Comparison of ENCODE assay signal across 8 cellular contexts in genomic region chr5:143262393-143263174, GRCh38.
DNase-seq lines count a peak whose midpoint lies in the region; ATAC-seq and TF ChIP-seq lines count a peak whose summit lies in the region.

No MANE protein-coding gene starts in this region.

- H3K9me3 ChIP-seq in CD4-positive, alpha-beta memory T cell (ENCODE audit: control insufficient read depth in 1 of 2, low read length in 2 of 2), result no peaks in the 10 kb centered on the region

- peaks cover under 1 to 2% of the 10 kb centered on the region in 2 donors for H3K36me3 Mint-ChIP-seq in CD4-positive, alpha-beta memory T cell

- ATAC-seq in GM18520 (IDR thresholded peaks at IDR 0.05; ENCODE audit: unreplicated experiment), result peak; percentile 66
- peak; percentile 69 for ATAC-seq in HG02798 (IDR thresholded peaks at IDR 0.05; ENCODE audit: poor library complexity, unreplicated experiment)

- H3K4me1 ChIP-seq in CD4-positive, alpha-beta memory T cell (ENCODE audit: insufficient read depth, low read length), result no peaks in the 10 kb centered on the region

- no peaks in the 10 kb centered on the region for H3K27me3 Mint-ChIP-seq in CD4-positive, alpha-beta memory T cell

- 74 to 89% methylated on average over 1 of the region's 1 CpG for WGBS in lower leg skin, 2 donors

- H3K4me3 Mint-ChIP-seq in CD4-positive, alpha-beta memory T cell, result no peak overlapping the region

- peaks cover under 1 to 18% (median 12%) of the 10 kb centered on the region in 8 donors for H3K9me3 Mint-ChIP-seq in CD4-positive, alpha-beta memory T cell

- H3K4me3 ChIP-seq in lower leg skin (ENCODE audit: low read depth, poor library complexity, severe bottlenecking), result no peak overlapping the region
- no peak overlapping the region for H3K4me3 ChIP-seq in CD4-positive, alpha-beta memory T cell (ENCODE audit: low read length in 2 of 2)

- CTCF ChIA-PET in RWPE1 (lab: Yijun Ruan, JAX), result no interaction called here
- CTCF ChIA-PET in CD4-positive, alpha-beta memory T cell (lab: Charles Lee; ENCODE audit: partially characterized antibody), result no interaction called here

- peaks cover 0 to 2% (median 0%) of the 10 kb centered on the region in 4 donors for H3K4me1 Mint-ChIP-seq in CD4-positive, alpha-beta memory T cell

- no peak overlapping the region for H3K27ac ChIP-seq in RWPE1
- H3K27ac ChIP-seq in CD4-positive, alpha-beta memory T cell (ENCODE audit: low read depth, low read length), result no peak overlapping the region

- TF ChIP-seq CTCF in RWPE1 (conservative IDR thresholded peaks at IDR 0.05; ENCODE audit: low read depth), result no peak
- TF ChIP-seq CTCF in lower leg skin (IDR thresholded peaks at IDR 0.05), result no peak

- POLR2A ChIA-PET in RWPE1 (lab: Yijun Ruan, JAX; ENCODE audit: low non-redundant PET), result no interaction called here
- POLR2A ChIA-PET in CD4-positive, alpha-beta memory T cell (lab: Charles Lee; ENCODE audit: partially characterized antibody), result no interaction called here

- no peaks in the 10 kb centered on the region for H3K27me3 ChIP-seq in CD4-positive, alpha-beta memory T cell (ENCODE audit: insufficient read depth, low read length)

- peak; percentile 64 for DNase-seq in RWPE1 (ENCODE audit: low spot score)
- DNase-seq in myocyte (ENCODE audit: low read depth), result peak; percentile 46
- DNase-seq in NCI-H1048 (lab: John Stamatoyannopoulos, UW), result no peak
- DNase-seq in lower leg skin (ENCODE audit: low spot score in 2 of 2), result no peak
- DNase-seq in CD4-positive, alpha-beta memory T cell, result no peak
- DNase-seq in middle frontal gyrus (ENCODE audit: extremely low spot score, low spot score), result no peak

- H3K27ac Mint-ChIP-seq in CD4-positive, alpha-beta memory T cell, result no peak overlapping the region

- no peaks in the 10 kb centered on the region for H3K36me3 ChIP-seq in CD4-positive, alpha-beta memory T cell (ENCODE audit: insufficient read depth, low read length)

- TF ChIP-seq POLR2A in lower leg skin (IDR thresholded peaks at IDR 0.05), result no peak

- intact Hi-C loops in lower leg skin (cut with DNase I; ENCODE audit: low total_unique reads), result no loop called here
- intact Hi-C loops in CD4-positive, alpha-beta memory T cell (cut with micrococcal nuclease), result no loop called here

Comparison
In these comparisons a context has a peak if more than half of its experiments do, and no peak if none do; other contexts are left out.
1. DNase-seq: peak in RWPE1 (single experiment) and myocyte (single experiment); none in NCI-H1048 (single experiment), lower leg skin (0 of 2), CD4-positive, alpha-beta memory T cell (0 of 5) and middle frontal gyrus (single experiment).